ENCODE assay signal across 1 cellular context in the genomic region with DNA sequence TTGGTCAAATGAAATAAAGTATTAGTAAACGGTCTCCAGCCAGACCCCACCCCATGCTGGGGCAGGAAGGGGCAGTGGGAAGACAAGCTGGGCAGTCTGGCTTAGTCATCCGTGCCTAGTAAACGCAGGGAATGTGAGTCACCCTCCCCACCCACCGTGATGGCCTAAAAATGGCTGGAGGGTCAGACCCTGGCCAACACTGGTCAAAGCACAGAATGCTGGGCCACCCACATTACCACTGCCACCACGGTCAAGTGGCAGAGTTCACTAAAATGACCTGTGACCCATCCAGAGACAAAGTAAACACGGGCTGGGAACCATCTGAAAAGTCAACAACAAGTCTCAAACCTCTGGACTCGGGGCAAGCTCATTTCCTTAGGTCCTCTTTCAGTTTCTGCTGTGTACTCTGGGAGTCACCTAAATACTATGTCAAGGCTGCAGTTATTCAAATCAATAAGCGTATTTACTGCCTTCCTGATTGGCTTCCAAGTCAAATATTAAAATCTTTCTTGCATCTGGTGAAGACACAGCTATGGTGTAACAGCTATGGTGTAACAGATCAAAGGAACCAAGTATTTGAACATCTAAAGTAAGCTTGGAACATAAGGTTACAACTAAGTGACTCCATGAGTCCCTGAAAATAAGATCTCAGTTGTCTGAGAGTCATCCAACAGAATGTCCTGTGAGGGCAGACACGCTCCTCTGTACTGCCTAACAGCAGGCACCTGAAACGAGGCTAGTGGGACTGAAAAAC.
TF ChIP-seq lines count a peak whose summit lies in the region.

No MANE protein-coding gene starts in this region.

TF ChIP-seq in HepG2, 621 proteins besides CTCF, POLR2A, EP300 and RAD21 (continued from another document and continues in another):
- TF ChIP-seq, protein P1, sequence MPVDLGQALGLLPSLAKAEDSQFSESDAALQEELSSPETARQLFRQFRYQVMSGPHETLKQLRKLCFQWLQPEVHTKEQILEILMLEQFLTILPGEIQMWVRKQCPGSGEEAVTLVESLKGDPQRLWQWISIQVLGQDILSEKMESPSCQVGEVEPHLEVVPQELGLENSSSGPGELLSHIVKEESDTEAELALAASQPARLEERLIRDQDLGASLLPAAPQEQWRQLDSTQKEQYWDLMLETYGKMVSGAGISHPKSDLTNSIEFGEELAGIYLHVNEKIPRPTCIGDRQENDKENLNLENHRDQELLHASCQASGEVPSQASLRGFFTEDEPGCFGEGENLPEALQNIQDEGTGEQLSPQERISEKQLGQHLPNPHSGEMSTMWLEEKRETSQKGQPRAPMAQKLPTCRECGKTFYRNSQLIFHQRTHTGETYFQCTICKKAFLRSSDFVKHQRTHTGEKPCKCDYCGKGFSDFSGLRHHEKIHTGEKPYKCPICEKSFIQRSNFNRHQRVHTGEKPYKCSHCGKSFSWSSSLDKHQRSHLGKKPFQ (CRISPR knock-in tag; IDR thresholded peaks at IDR 0.05; ENCODE audit: insufficient replicate concordance), result peak; percentile 78
- TF ChIP-seq IKZF4 (CRISPR knock-in tag; IDR thresholded peaks at IDR 0.05; ENCODE audit: borderline replicate concordance, low read depth, not compliant biosample characterization), result no peak
- TF ChIP-seq ZNF75D (CRISPR knock-in tag; IDR thresholded peaks at IDR 0.05; ENCODE audit: borderline replicate concordance), result no peak
- no peak for TF ChIP-seq PAX8 (CRISPR knock-in tag; IDR thresholded peaks at IDR 0.05; ENCODE audit: borderline replicate concordance)
- TF ChIP-seq, protein P2, sequence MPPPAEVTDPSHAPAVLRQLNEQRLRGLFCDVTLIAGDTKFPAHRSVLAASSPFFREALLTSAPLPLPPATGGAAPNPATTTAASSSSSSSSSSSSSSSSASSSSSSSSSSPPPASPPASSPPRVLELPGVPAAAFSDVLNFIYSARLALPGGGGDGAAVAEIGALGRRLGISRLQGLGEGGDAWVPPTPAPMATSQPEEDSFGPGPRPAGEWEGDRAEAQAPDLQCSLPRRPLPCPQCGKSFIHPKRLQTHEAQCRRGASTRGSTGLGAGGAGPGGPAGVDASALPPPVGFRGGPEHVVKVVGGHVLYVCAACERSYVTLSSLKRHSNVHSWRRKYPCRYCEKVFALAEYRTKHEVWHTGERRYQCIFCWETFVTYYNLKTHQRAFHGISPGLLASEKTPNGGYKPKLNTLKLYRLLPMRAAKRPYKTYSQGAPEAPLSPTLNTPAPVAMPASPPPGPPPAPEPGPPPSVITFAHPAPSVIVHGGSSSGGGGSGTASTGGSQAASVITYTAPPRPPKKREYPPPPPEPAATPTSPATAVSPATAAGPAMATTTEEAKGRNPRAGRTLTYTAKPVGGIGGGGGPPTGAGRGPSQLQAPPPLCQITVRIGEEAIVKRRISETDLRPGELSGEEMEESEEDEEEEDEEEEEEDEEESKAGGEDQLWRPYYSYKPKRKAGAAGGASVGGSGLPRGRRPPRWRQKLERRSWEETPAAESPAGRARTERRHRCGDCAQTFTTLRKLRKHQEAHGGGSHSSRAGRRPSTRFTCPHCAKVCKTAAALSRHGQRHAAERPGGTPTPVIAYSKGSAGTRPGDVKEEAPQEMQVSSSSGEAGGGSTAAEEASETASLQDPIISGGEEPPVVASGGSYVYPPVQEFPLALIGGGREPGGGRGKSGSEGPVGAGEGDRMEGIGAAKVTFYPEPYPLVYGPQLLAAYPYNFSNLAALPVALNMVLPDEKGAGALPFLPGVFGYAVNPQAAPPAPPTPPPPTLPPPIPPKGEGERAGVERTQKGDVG (CRISPR knock-in tag; IDR thresholded peaks at IDR 0.05; ENCODE audit: borderline replicate concordance), result peak; percentile 93
- TF ChIP-seq ZNF354B (CRISPR knock-in tag; IDR thresholded peaks at IDR 0.05), result no peak; the same call in 1 of the 2 replicates
- TF ChIP-seq, protein P3, sequence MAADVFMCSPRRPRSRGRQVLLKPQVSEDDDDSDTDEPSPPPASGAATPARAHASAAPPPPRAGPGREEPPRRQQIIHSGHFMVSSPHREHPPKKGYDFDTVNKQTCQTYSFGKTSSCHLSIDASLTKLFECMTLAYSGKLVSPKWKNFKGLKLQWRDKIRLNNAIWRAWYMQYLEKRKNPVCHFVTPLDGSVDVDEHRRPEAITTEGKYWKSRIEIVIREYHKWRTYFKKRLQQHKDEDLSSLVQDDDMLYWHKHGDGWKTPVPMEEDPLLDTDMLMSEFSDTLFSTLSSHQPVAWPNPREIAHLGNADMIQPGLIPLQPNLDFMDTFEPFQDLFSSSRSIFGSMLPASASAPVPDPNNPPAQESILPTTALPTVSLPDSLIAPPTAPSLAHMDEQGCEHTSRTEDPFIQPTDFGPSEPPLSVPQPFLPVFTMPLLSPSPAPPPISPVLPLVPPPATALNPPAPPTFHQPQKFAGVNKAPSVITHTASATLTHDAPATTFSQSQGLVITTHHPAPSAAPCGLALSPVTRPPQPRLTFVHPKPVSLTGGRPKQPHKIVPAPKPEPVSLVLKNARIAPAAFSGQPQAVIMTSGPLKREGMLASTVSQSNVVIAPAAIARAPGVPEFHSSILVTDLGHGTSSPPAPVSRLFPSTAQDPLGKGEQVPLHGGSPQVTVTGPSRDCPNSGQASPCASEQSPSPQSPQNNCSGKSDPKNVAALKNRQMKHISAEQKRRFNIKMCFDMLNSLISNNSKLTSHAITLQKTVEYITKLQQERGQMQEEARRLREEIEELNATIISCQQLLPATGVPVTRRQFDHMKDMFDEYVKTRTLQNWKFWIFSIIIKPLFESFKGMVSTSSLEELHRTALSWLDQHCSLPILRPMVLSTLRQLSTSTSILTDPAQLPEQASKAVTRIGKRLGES (CRISPR knock-in tag; IDR thresholded peaks at IDR 0.05; ENCODE audit: borderline replicate concordance), result no peak
- TF ChIP-seq ZC3H13 (CRISPR knock-in tag; IDR thresholded peaks at IDR 0.05), result no peak
- peak; percentile 39; the same call in 1 of the 2 replicates for TF ChIP-seq ZNF777 (CRISPR knock-in tag; IDR thresholded peaks at IDR 0.05)
- TF ChIP-seq, protein P4, sequence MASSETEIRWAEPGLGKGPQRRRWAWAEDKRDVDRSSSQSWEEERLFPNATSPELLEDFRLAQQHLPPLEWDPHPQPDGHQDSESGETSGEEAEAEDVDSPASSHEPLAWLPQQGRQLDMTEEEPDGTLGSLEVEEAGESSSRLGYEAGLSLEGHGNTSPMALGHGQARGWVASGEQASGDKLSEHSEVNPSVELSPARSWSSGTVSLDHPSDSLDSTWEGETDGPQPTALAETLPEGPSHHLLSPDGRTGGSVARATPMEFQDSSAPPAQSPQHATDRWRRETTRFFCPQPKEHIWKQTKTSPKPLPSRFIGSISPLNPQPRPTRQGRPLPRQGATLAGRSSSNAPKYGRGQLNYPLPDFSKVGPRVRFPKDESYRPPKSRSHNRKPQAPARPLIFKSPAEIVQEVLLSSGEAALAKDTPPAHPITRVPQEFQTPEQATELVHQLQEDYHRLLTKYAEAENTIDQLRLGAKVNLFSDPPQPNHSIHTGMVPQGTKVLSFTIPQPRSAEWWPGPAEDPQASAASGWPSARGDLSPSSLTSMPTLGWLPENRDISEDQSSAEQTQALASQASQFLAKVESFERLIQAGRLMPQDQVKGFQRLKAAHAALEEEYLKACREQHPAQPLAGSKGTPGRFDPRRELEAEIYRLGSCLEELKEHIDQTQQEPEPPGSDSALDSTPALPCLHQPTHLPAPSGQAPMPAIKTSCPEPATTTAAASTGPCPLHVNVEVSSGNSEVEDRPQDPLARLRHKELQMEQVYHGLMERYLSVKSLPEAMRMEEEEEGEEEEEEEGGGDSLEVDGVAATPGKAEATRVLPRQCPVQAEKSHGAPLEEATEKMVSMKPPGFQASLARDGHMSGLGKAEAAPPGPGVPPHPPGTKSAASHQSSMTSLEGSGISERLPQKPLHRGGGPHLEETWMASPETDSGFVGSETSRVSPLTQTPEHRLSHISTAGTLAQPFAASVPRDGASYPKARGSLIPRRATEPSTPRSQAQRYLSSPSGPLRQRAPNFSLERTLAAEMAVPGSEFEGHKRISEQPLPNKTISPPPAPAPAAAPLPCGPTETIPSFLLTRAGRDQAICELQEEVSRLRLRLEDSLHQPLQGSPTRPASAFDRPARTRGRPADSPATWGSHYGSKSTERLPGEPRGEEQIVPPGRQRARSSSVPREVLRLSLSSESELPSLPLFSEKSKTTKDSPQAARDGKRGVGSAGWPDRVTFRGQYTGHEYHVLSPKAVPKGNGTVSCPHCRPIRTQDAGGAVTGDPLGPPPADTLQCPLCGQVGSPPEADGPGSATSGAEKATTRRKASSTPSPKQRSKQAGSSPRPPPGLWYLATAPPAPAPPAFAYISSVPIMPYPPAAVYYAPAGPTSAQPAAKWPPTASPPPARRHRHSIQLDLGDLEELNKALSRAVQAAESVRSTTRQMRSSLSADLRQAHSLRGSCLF (CRISPR knock-in tag; IDR thresholded peaks at IDR 0.05; ENCODE audit: borderline replicate concordance), result no peak
- TF ChIP-seq, protein P5, sequence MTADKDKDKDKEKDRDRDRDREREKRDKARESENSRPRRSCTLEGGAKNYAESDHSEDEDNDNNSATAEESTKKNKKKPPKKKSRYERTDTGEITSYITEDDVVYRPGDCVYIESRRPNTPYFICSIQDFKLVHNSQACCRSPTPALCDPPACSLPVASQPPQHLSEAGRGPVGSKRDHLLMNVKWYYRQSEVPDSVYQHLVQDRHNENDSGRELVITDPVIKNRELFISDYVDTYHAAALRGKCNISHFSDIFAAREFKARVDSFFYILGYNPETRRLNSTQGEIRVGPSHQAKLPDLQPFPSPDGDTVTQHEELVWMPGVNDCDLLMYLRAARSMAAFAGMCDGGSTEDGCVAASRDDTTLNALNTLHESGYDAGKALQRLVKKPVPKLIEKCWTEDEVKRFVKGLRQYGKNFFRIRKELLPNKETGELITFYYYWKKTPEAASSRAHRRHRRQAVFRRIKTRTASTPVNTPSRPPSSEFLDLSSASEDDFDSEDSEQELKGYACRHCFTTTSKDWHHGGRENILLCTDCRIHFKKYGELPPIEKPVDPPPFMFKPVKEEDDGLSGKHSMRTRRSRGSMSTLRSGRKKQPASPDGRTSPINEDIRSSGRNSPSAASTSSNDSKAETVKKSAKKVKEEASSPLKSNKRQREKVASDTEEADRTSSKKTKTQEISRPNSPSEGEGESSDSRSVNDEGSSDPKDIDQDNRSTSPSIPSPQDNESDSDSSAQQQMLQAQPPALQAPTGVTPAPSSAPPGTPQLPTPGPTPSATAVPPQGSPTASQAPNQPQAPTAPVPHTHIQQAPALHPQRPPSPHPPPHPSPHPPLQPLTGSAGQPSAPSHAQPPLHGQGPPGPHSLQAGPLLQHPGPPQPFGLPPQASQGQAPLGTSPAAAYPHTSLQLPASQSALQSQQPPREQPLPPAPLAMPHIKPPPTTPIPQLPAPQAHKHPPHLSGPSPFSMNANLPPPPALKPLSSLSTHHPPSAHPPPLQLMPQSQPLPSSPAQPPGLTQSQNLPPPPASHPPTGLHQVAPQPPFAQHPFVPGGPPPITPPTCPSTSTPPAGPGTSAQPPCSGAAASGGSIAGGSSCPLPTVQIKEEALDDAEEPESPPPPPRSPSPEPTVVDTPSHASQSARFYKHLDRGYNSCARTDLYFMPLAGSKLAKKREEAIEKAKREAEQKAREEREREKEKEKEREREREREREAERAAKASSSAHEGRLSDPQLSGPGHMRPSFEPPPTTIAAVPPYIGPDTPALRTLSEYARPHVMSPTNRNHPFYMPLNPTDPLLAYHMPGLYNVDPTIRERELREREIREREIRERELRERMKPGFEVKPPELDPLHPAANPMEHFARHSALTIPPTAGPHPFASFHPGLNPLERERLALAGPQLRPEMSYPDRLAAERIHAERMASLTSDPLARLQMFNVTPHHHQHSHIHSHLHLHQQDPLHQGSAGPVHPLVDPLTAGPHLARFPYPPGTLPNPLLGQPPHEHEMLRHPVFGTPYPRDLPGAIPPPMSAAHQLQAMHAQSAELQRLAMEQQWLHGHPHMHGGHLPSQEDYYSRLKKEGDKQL (CRISPR knock-in tag; IDR thresholded peaks at IDR 0.05; ENCODE audit: low read depth), result peak; percentile 96
- peak; percentile 96 for TF ChIP-seq HOXA3 (CRISPR knock-in tag; IDR thresholded peaks at IDR 0.05)
- no peak for TF ChIP-seq ZNF543 (CRISPR knock-in tag; IDR thresholded peaks at IDR 0.05)
- TF ChIP-seq CREB1 (IDR thresholded peaks at IDR 0.05), result peak; percentile 55
- peak; percentile 93 for TF ChIP-seq CREB1 (CRISPR knock-in tag; IDR thresholded peaks at IDR 0.05)
- peak; percentile 78 for TF ChIP-seq GFI1 (CRISPR knock-in tag; IDR thresholded peaks at IDR 0.05; ENCODE audit: borderline replicate concordance)
- peak; percentile 52 for TF ChIP-seq MAFF (IDR thresholded peaks at IDR 0.05; ENCODE audit: low read depth, low read length)
- no peak for TF ChIP-seq ZIK1 (CRISPR knock-in tag; IDR thresholded peaks at IDR 0.05; ENCODE audit: borderline replicate concordance, low read depth)
- TF ChIP-seq, protein P6, sequence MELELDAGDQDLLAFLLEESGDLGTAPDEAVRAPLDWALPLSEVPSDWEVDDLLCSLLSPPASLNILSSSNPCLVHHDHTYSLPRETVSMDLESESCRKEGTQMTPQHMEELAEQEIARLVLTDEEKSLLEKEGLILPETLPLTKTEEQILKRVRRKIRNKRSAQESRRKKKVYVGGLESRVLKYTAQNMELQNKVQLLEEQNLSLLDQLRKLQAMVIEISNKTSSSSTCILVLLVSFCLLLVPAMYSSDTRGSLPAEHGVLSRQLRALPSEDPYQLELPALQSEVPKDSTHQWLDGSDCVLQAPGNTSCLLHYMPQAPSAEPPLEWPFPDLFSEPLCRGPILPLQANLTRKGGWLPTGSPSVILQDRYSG (CRISPR knock-in tag; IDR thresholded peaks at IDR 0.05), result no peak
- peak; percentile 95 for TF ChIP-seq IRF2 (CRISPR knock-in tag; IDR thresholded peaks at IDR 0.05)
- peak; percentile 78; the same call in 1 of the 2 replicates for TF ChIP-seq ZNF431 (CRISPR knock-in tag; IDR thresholded peaks at IDR 0.05; ENCODE audit: borderline replicate concordance, low read depth)
- TF ChIP-seq TCF12 (IDR thresholded peaks at IDR 0.05), result no peak
- peak; percentile 99 for TF ChIP-seq TCF12 (CRISPR knock-in tag; IDR thresholded peaks at IDR 0.05)
- TF ChIP-seq AGO2 (optimal IDR thresholded peaks at IDR 0.05; ENCODE audit: low read depth, low read length), result no peak
- TF ChIP-seq SOX13 (IDR thresholded peaks at IDR 0.05), result peak; percentile 66; the same call in 1 of the 2 replicates
- TF ChIP-seq SOX13 (CRISPR knock-in tag; conservative IDR thresholded peaks at IDR 0.05 in 1 of 2, IDR thresholded peaks at IDR 0.05 in 1 of 2), result peak in 1 of 2 experiments; percentile 86; a peak in 2 of 4 replicates
- TF ChIP-seq ZNF552 (CRISPR knock-in tag; IDR thresholded peaks at IDR 0.05; ENCODE audit: borderline replicate concordance), result no peak
- TF ChIP-seq ZNF44 (CRISPR knock-in tag; IDR thresholded peaks at IDR 0.05), result peak; percentile 51; the same call in 1 of the 2 replicates
- peak; percentile 16; the same call in 1 of the 2 replicates for TF ChIP-seq BHLHE40 (IDR thresholded peaks at IDR 0.05; ENCODE audit: low read length)
- TF ChIP-seq, protein P7, sequence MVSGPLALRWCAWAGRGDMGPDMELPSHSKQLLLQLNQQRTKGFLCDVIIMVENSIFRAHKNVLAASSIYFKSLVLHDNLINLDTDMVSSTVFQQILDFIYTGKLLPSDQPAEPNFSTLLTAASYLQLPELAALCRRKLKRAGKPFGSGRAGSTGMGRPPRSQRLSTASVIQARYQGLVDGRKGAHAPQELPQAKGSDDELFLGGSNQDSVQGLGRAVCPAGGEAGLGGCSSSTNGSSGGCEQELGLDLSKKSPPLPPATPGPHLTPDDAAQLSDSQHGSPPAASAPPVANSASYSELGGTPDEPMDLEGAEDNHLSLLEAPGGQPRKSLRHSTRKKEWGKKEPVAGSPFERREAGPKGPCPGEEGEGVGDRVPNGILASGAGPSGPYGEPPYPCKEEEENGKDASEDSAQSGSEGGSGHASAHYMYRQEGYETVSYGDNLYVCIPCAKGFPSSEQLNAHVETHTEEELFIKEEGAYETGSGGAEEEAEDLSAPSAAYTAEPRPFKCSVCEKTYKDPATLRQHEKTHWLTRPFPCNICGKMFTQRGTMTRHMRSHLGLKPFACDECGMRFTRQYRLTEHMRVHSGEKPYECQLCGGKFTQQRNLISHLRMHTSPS (CRISPR knock-in tag; IDR thresholded peaks at IDR 0.05; ENCODE audit: low read depth), result peak; percentile 99
